7 cellular contexts compared by ENCODE assay signal in genomic region chr5:148769941-148770340, GRCh38. TPM values are rescaled to one million over a fixed set of nuclear protein-coding genes. Genes with fewer than 3 reads are reported as not detected.
"Had no signal": no experiment of that assay in that cellular context is flagged by ENCODE, and none has a peak within 500 bp of the region (broad histone marks: within the 10 kb centered on the region; RNA-seq: fewer than 3 reads in every experiment).

No MANE protein-coding gene starts in this region.

- H3K4me2 ChIP-seq: KMS-11 had no signal

- H3K4me3 ChIP-seq: K562 had no signal

- DNase-seq: IMR-90, KBM-7, KG1 had no signal

- H3K9me3 Mint-ChIP-seq: IgD-negative memory B cell had no signal

- H3K27ac ChIP-seq: KMS-11 had no signal

- H3K9ac ChIP-seq: KMS-11 had no signal

- H3K4me3 Mint-ChIP-seq: IgD-negative memory B cell had no signal

- H3K27ac Mint-ChIP-seq: IgD-negative memory B cell had no signal

- ATAC-seq: HepG2, K562 had no signal

RNA-seq across cellular contexts. Expression of gene ADRB2, which starts 56.5 kb away (rescaled TPM):
- total RNA-seq: HepG2 had no signal
- polyA plus RNA-seq: HepG2 had no signal
